Comparison of ENCODE assay signal across 35 cellular contexts in genomic region chr14:69814397-69814796, GRCh38. TPM values are rescaled to one million over a fixed set of nuclear protein-coding genes. Genes with fewer than 3 reads are reported as not detected.
"Had no signal": no experiment of that assay in that cellular context is flagged by ENCODE, and none has a peak within 500 bp of the region (broad histone marks: within the 10 kb centered on the region; RNA-seq: fewer than 3 reads in every experiment).

No MANE protein-coding gene starts in this region.

- H3K27ac ChIP-seq: brain microvascular endothelial cell, foreskin keratinocyte, gastrocnemius medialis, heart left ventricle, WERI-Rb-1 had no signal

- H3K36me3 ChIP-seq: brain microvascular endothelial cell, gastrocnemius medialis, heart left ventricle, WERI-Rb-1 had no signal

- DNase-seq: activated B cell treated with CpG ODN at 0.5 μM for 24 hours; activated CD4-positive, alpha-beta T cell treated with anti-CD3 and anti-CD28 coated beads for 48 hours; activated CD4-positive, alpha-beta T cell treated with anti-CD3 and anti-CD28 coated beads, Interleukin-2, amount 50 U/mL, for 1 hour; activated CD4-positive, alpha-beta T cell treated with anti-CD3 and anti-CD28 coated beads, Interleukin-2, amount 50 U/mL, for 48 hours; activated CD8-positive, alpha-beta memory T cell treated with anti-CD3 and anti-CD28 coated beads for 24 hours; activated CD8-positive, alpha-beta T cell treated with anti-CD3 and anti-CD28 coated beads for 36 hours; activated effector memory CD4-positive, alpha-beta T cell treated with Interleukin-2 at 50 U/mL for 16 hours; activated gamma-delta T cell treated with Interleukin-2 at 50 U/mL for 16 hours; activated naive CD4-positive, alpha-beta T cell treated with anti-CD3 and anti-CD28 coated beads, Interleukin-2, amount 50 U/mL, for 16 hours; activated naive CD4-positive, alpha-beta T cell treated with Interleukin-2 at 50 U/mL for 16 hours; activated T-cell treated with anti-CD3 and anti-CD28 coated beads, Interleukin-2, amount 50 U/mL, for 4 hours; amniotic stem cell; anterior cingulate cortex; brain microvascular endothelial cell; caudate nucleus; cortex of kidney; effector CD8-positive, alpha-beta T cell; foreskin keratinocyte; gastrocnemius medialis; glutamatergic neuron; heart left ventricle; T-helper 1 cell; T-helper 17 cell; T1000; WERI-Rb-1 had no signal

- FAIRE-seq: astrocyte, bronchial epithelial cell, colon had no signal

- H3K9me3 ChIP-seq: gastrocnemius medialis, heart left ventricle had no signal

- ATAC-seq: activated CD4-positive, CD25-positive, alpha-beta regulatory T cell treated with anti-CD3 and anti-CD28 coated beads, Interleukin-2, amount 50 U/mL, for 24 hours; activated CD8-positive, alpha-beta T cell treated with anti-CD3 and anti-CD28 coated beads for 36 hours; activated T-cell treated with anti-CD3 and anti-CD28 coated beads, Interleukin-2, amount 50 U/mL, for 4 hours; activated T-helper 17 cell treated with anti-CD3 and anti-CD28 coated beads, Interleukin-2, amount 50 U/mL, for 72 hours; esophagus mucosa; foreskin keratinocyte; gastrocnemius medialis; heart left ventricle; T-helper 17 cell had no signal

- H3K27me3 ChIP-seq: brain microvascular endothelial cell, foreskin keratinocyte, gastrocnemius medialis had no signal

- H3K4me3 ChIP-seq: gastrocnemius medialis, heart left ventricle had no signal

RNA-seq across cellular contexts. Expression of gene SLC10A1, which starts 17.4 kb away (rescaled TPM):
- total RNA-seq: activated B cell treated with CpG ODN at 0.5 μM for 24 hours; activated CD8-positive, alpha-beta T cell treated with anti-CD3 and anti-CD28 coated beads for 36 hours; activated T-cell treated with anti-CD3 and anti-CD28 coated beads, Interleukin-2, amount 50 U/mL, for 4 hours; activated T-helper 17 cell treated with anti-CD3 and anti-CD28 coated beads, Interleukin-2, amount 50 U/mL, for 72 hours; astrocyte; bronchial epithelial cell; chondrocyte; dermis microvascular lymphatic vessel endothelial cell; epithelial cell of proximal tubule; esophagus mucosa; foreskin keratinocyte; heart left ventricle; T-helper 17 cell had no signal
- polyA plus RNA-seq: adipose tissue, foreskin keratinocyte, heart left ventricle had no signal
